Comparison of ENCODE assay signal across 9 cellular contexts in the genomic region with DNA sequence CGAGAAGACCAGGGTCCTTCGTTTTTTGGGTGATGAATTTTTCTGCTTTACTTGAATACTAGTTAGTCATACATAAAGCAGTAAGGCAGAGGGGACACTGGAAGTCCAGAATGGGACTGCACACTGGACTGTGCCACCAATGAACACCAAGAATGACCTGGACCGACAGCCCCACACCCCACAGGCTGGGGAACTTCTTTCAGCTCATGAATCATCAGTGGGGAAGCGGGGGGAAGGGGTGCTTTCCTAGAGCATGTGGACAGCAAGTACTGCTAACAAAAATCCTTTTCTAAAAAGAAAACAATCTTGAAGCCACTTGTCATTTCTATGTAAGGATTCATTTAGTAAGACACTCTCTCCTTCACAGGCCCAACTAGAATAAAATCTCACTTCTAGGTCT.
DNase-seq lines count a peak whose midpoint lies in the region; ATAC-seq, FAIRE-seq and TF ChIP-seq lines count a peak whose summit lies in the region.
"Had no signal": no experiment of that assay in that cellular context is flagged by ENCODE, and none has a peak within 500 bp of the region (broad histone marks: within the 10 kb centered on the region; RNA-seq: fewer than 3 reads in every experiment).

No MANE protein-coding gene starts in this region.

- no peak overlapping the region for H4K91ac ChIP-seq in trophoblast cell (ENCODE audit: low read depth, low read length)
- H4K91ac ChIP-seq in neuronal stem cell (ENCODE audit: low read depth, low read length, poor library complexity), result no peak overlapping the region

- WGBS in trophoblast cell (ENCODE audit: extremely low coverage, insufficient coverage, insufficient read length), result no CpG with 5 or more reads among the region's 4 CpGs
- no CpG with 5 or more reads among the region's 4 CpGs for WGBS in neuronal stem cell (ENCODE audit: extremely low coverage in 2 of 2, insufficient read length in 2 of 2, insufficient replicate concordance in 1 of 2), 2 donors

- H3K18ac ChIP-seq in trophoblast cell (ENCODE audit: low read length) (no peak overlapping the region), neuronal stem cell (ENCODE audit: low read length) (no peak overlapping the region)

- H2AK5ac ChIP-seq in trophoblast cell (ENCODE audit: low read length), result no peak overlapping the region
- no peak overlapping the region for H2AK5ac ChIP-seq in neuronal stem cell (ENCODE audit: low read depth, low read length)

- no peak overlapping the region for H3K27ac ChIP-seq in trophoblast cell (ENCODE audit: low read depth, low read length)
- H3K27ac ChIP-seq in neuronal stem cell (replicated peaks; ENCODE audit: low read length), result no peak overlapping the region
- H3K27ac ChIP-seq: cardiac muscle cell had no signal

- no peak overlapping the region for H2BK120ac ChIP-seq in trophoblast cell (ENCODE audit: insufficient read depth, low read length, poor library complexity)
- H2BK120ac ChIP-seq in neuronal stem cell (ENCODE audit: low read depth, low read length), result no peak overlapping the region

- H3K79me2 ChIP-seq in trophoblast cell (ENCODE audit: control insufficient read depth, insufficient read depth, low read length, poor library complexity), result no peaks in the 10 kb centered on the region

- H3K4me3 ChIP-seq in cardiac fibroblast (replicated peaks in 1 of 2; ENCODE audit: low read depth in 2 of 2, low read length in 2 of 2) (no peak overlapping the region), trophoblast cell (ENCODE audit: low read depth, low read length) (no peak overlapping the region), neuronal stem cell (ENCODE audit: low read length in 2 of 2) (no peak overlapping the region)
- H3K4me3 ChIP-seq: cardiac muscle cell had no signal

- H3K27me3 ChIP-seq in trophoblast cell (ENCODE audit: insufficient read depth, low read length), result no peaks in the 10 kb centered on the region
- H3K27me3 ChIP-seq in neuronal stem cell (ENCODE audit: control insufficient read depth in 3 of 3, insufficient read depth in 3 of 3, low read depth in 1 of 3, low read length in 3 of 3), result no peaks in the 10 kb centered on the region
- H3K27me3 ChIP-seq: cardiac muscle cell had no signal

- H4K8ac ChIP-seq in trophoblast cell (ENCODE audit: low read depth, low read length) (no peak overlapping the region), neuronal stem cell (ENCODE audit: low read depth, low read length) (no peak overlapping the region)

- H4K12ac ChIP-seq in trophoblast cell (ENCODE audit: low read depth, low read length), result no peak overlapping the region

- H3K9ac ChIP-seq in trophoblast cell (ENCODE audit: low read length), result no peak overlapping the region
- H3K9ac ChIP-seq in neuronal stem cell (ENCODE audit: low read depth, low read length, poor library complexity), result no peak overlapping the region

- no peak for TF ChIP-seq POLR2A in GM12891 (IDR thresholded peaks at IDR 0.05; ENCODE audit: low read depth, low read length)

- H2BK12ac ChIP-seq in trophoblast cell (ENCODE audit: low read length), result no peak overlapping the region
- no peak overlapping the region for H2BK12ac ChIP-seq in neuronal stem cell (ENCODE audit: low read length)

- H3K79me1 ChIP-seq in trophoblast cell (ENCODE audit: low read length), result no peaks in the 10 kb centered on the region
- H3K79me1 ChIP-seq in neuronal stem cell (ENCODE audit: low read depth, low read length), result no peaks in the 10 kb centered on the region

- H2AFZ ChIP-seq in trophoblast cell (ENCODE audit: insufficient read depth, low read length, poor library complexity) (no peak overlapping the region), neuronal stem cell (ENCODE audit: low read length) (no peak overlapping the region)

- H2BK15ac ChIP-seq in neuronal stem cell (ENCODE audit: low read length), result no peak overlapping the region

- H3K36me3 ChIP-seq in trophoblast cell (ENCODE audit: control insufficient read depth in 1 of 2, insufficient read depth in 2 of 2, low read length in 2 of 2) (no peaks in the 10 kb centered on the region), neuronal stem cell (replicated peaks in 1 of 2; ENCODE audit: control insufficient read depth in 2 of 2, insufficient read depth in 2 of 2, low read length in 2 of 2) (peaks cover 0 to 2% of the 10 kb centered on the region in 2 donors)
- H3K36me3 ChIP-seq: cardiac muscle cell had no signal

- ATAC-seq in HG02885 (IDR thresholded peaks at IDR 0.05; ENCODE audit: poor library complexity, unreplicated experiment) (peak; percentile 15), HG02938 (IDR thresholded peaks at IDR 0.05; ENCODE audit: unreplicated experiment) (no peak), HG02763 (IDR thresholded peaks at IDR 0.05; ENCODE audit: unreplicated experiment) (no peak)

- H3K23ac ChIP-seq in trophoblast cell (ENCODE audit: low read length), result no peak overlapping the region
- no peak overlapping the region for H3K23ac ChIP-seq in neuronal stem cell (ENCODE audit: low read depth, low read length, poor library complexity)

- no peak for TF ChIP-seq CTCF in cardiac fibroblast (IDR thresholded peaks at IDR 0.05; ENCODE audit: low read depth, low read length)

- H3K14ac ChIP-seq in trophoblast cell (ENCODE audit: low read length), result no peak overlapping the region
- H3K14ac ChIP-seq in neuronal stem cell (ENCODE audit: low read length), result no peak overlapping the region

- peak; percentile 73 for FAIRE-seq in GM12891 (lab: Jason Lieb, UNC)

- H3K4ac ChIP-seq in trophoblast cell (ENCODE audit: low read depth, low read length) (no peak overlapping the region), neuronal stem cell (ENCODE audit: low read length) (no peak overlapping the region)

- DNase-seq in GM12891 (ENCODE audit: insufficient read length, low spot score) (no peak), cardiac fibroblast (ENCODE audit: low read depth in 2 of 2) (peak; percentile 19 to 66), trophoblast cell (peak; percentile 35 to 38), neuronal stem cell (ENCODE audit: low spot score) (no peak)
- DNase-seq: T1000 had no signal

- H3K4me1 ChIP-seq in trophoblast cell (ENCODE audit: control insufficient read depth in 1 of 2, insufficient read depth in 2 of 2, low read length in 2 of 2), result peaks cover 0 to 2% of the 10 kb centered on the region in 2 experiments
- H3K4me1 ChIP-seq in neuronal stem cell (ENCODE audit: control insufficient read depth in 2 of 2, insufficient read depth in 1 of 2, low read depth in 1 of 2, low read length in 2 of 2), result peaks cover 3 to 8% of the 10 kb centered on the region in 2 donors

- no peaks in the 10 kb centered on the region for H3K9me3 ChIP-seq in trophoblast cell (ENCODE audit: insufficient read depth, low read depth, low read length)
- peaks cover 0 to 6% of the 10 kb centered on the region in 2 donors for H3K9me3 ChIP-seq in neuronal stem cell (replicated peaks in 1 of 2; ENCODE audit: control insufficient read depth in 2 of 2, insufficient read depth in 1 of 2, low read depth in 1 of 2, low read length in 2 of 2)

- H3K4me2 ChIP-seq in trophoblast cell (ENCODE audit: low read length) (no peak overlapping the region), neuronal stem cell (ENCODE audit: insufficient read depth, low read length, poor library complexity, severe bottlenecking) (no peak overlapping the region)

- no peak overlapping the region for H2BK5ac ChIP-seq in trophoblast cell (ENCODE audit: low read depth, low read length, poor library complexity)
- H2BK5ac ChIP-seq in neuronal stem cell (ENCODE audit: low read length), result no peak overlapping the region

TF ChIP-seq in GM12891, 5 proteins besides CTCF, POLR2A, EP300 and RAD21:
- TF ChIP-seq SPI1 (IDR thresholded peaks at IDR 0.05; ENCODE audit: low read depth, low read length) (0 out of 2 replicates have a peak, but pooled peaks have one; percentile 15), POLR2AphosphoS5 (IDR thresholded peaks at IDR 0.05; ENCODE audit: low read depth, low read length) (no peak)

Comparison
In these comparisons a context has a peak if more than half of its experiments do, and no peak if none do; other contexts are left out.
1. DNase-seq: peak in cardiac fibroblast (2 of 2) and trophoblast cell (2 of 2); none in GM12891 (single experiment) and neuronal stem cell (single experiment).